Comparison of ENCODE assay signal across 9 cellular contexts in the genomic region with DNA sequence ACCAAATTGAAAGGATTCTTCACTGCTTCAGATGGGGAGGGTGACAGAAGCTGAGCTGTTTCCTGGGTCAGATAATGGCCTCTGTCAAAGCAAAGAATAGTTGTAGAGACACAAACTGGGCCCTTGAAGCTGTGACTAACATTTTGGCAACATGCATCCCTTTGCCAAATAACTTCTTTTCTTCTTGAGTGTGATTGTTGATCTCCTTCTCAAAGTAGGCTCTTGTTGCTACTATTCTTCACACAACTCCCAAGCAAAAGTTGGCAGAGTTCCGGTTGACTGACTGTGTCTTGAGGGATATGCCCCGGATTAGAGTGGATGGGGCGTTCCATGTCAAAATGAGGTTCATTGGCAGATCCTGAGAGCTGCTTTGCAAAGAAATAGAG. TPM values are rescaled to one million over a fixed set of nuclear protein-coding genes. Genes with fewer than 3 reads are reported as not detected.
DNase-seq lines count a peak whose midpoint lies in the region; ATAC-seq and TF ChIP-seq lines count a peak whose summit lies in the region.
"Had no signal": no experiment of that assay in that cellular context is flagged by ENCODE, and none has a peak within 500 bp of the region (broad histone marks: within the 10 kb centered on the region; RNA-seq: fewer than 3 reads in every experiment).

No MANE protein-coding gene starts in this region.

- H2AFZ ChIP-seq in trophoblast cell (ENCODE audit: insufficient read depth, low read length, poor library complexity): no peak overlapping the region

- WGBS in trophoblast cell (ENCODE audit: extremely low coverage, insufficient coverage, insufficient read length): no CpG with 5 or more reads among the region's 3 CpGs

- H3K36me3 ChIP-seq in trophoblast cell (ENCODE audit: control insufficient read depth in 1 of 2, insufficient read depth in 2 of 2, low read length in 2 of 2): peaks cover 6 to 7% of the 10 kb centered on the region in 2 experiments

- CTCF ChIA-PET in CD4-positive, alpha-beta T cell (lab: Charles Lee): interaction anchor here (1.3 kb wide), 1 partner anchor 33 kb away, joined by 3 read pairs; no protein-coding TSS in a partner anchor
- CTCF ChIA-PET in activated CD4-positive, alpha-beta memory T cell treated with anti-CD3 and anti-CD28 coated beads, Interleukin-2, amount 10 ng/mL, durations not matched to agents 7 days and 5 days (lab: Charles Lee): interaction anchor here (0.7 kb wide), 2 partner anchors 18 to 56 kb away, joined by 3 to 4 read pairs; no protein-coding TSS in a partner anchor

- peaks cover 14% of the 10 kb centered on the region for H3K79me2 ChIP-seq in trophoblast cell (ENCODE audit: control insufficient read depth, insufficient read depth, low read length, poor library complexity)

- H4K12ac ChIP-seq in trophoblast cell (ENCODE audit: low read depth, low read length): no peak overlapping the region

- H2BK12ac ChIP-seq in trophoblast cell (ENCODE audit: low read length): no peak overlapping the region

- H2BK5ac ChIP-seq in trophoblast cell (ENCODE audit: low read depth, low read length, poor library complexity): no peak overlapping the region

- no peaks in the 10 kb centered on the region for H3K27me3 ChIP-seq in CD4-positive, alpha-beta T cell (ENCODE audit: control insufficient read depth, insufficient read depth, low read length)
- H3K27me3 ChIP-seq in trophoblast cell (ENCODE audit: insufficient read depth, low read length): no peaks in the 10 kb centered on the region

- peaks cover 2 to 4% of the 10 kb centered on the region in 2 experiments for H3K4me1 ChIP-seq in trophoblast cell (ENCODE audit: control insufficient read depth in 1 of 2, insufficient read depth in 2 of 2, low read length in 2 of 2)

- H3K27ac Mint-ChIP-seq in CD4-positive, alpha-beta T cell: peak overlapping the region; percentile 27
- peak overlapping the region; percentile 10 for H3K27ac Mint-ChIP-seq in activated naive CD8-positive, alpha-beta T cell treated with anti-CD3 and anti-CD28 coated beads, Interleukin-2, amount 50 U/mL, for 24 hours
- H3K27ac Mint-ChIP-seq in activated CD4-positive, alpha-beta memory T cell treated with anti-CD3 and anti-CD28 coated beads, Interleukin-2, amount 10 ng/mL, durations not matched to agents 7 days and 5 days: no peak overlapping the region

- H3K9me3 Mint-ChIP-seq in CD4-positive, alpha-beta T cell: no peaks in the 10 kb centered on the region
- H3K9me3 Mint-ChIP-seq in activated naive CD8-positive, alpha-beta T cell treated with anti-CD3 and anti-CD28 coated beads, Interleukin-2, amount 50 U/mL, for 24 hours: no peaks in the 10 kb centered on the region
- no peaks in the 10 kb centered on the region for H3K9me3 Mint-ChIP-seq in activated CD4-positive, alpha-beta memory T cell treated with anti-CD3 and anti-CD28 coated beads, Interleukin-2, amount 10 ng/mL, durations not matched to agents 7 days and 5 days

- peak overlapping the region; percentile 35 for H3K4me3 Mint-ChIP-seq in CD4-positive, alpha-beta T cell
- H3K4me3 Mint-ChIP-seq in activated naive CD8-positive, alpha-beta T cell treated with anti-CD3 and anti-CD28 coated beads, Interleukin-2, amount 50 U/mL, for 24 hours: no peak overlapping the region
- no peak overlapping the region for H3K4me3 Mint-ChIP-seq in activated CD4-positive, alpha-beta memory T cell treated with anti-CD3 and anti-CD28 coated beads, Interleukin-2, amount 10 ng/mL, durations not matched to agents 7 days and 5 days

- H3K4ac ChIP-seq in trophoblast cell (ENCODE audit: low read depth, low read length): peak overlapping the region; percentile 83

- no peaks in the 10 kb centered on the region for H3K9me3 ChIP-seq in CD4-positive, alpha-beta T cell (ENCODE audit: control insufficient read depth, low read length)
- H3K9me3 ChIP-seq in trophoblast cell (ENCODE audit: insufficient read depth, low read depth, low read length): no peaks in the 10 kb centered on the region

- peaks cover 25% of the 10 kb centered on the region for H3K36me3 Mint-ChIP-seq in CD4-positive, alpha-beta T cell (ENCODE audit: low read depth)
- H3K36me3 Mint-ChIP-seq in activated naive CD8-positive, alpha-beta T cell treated with anti-CD3 and anti-CD28 coated beads, Interleukin-2, amount 50 U/mL, for 24 hours (ENCODE audit: low read depth): peaks cover 13% of the 10 kb centered on the region
- peaks cover 28% of the 10 kb centered on the region for H3K36me3 Mint-ChIP-seq in activated CD4-positive, alpha-beta memory T cell treated with anti-CD3 and anti-CD28 coated beads, Interleukin-2, amount 10 ng/mL, durations not matched to agents 7 days and 5 days (ENCODE audit: low read depth)

- no peak for TF ChIP-seq CTCF in CD4-positive, alpha-beta T cell (IDR thresholded peaks at IDR 0.05)
- no peak for TF ChIP-seq CTCF in fibroblast of villous mesenchyme (IDR thresholded peaks at IDR 0.05; ENCODE audit: insufficient read depth, low read depth, low read length)

- peaks cover 41% of the 10 kb centered on the region for H3K4me1 Mint-ChIP-seq in CD4-positive, alpha-beta T cell (ENCODE audit: low read depth)
- peaks cover 29% of the 10 kb centered on the region for H3K4me1 Mint-ChIP-seq in activated naive CD8-positive, alpha-beta T cell treated with anti-CD3 and anti-CD28 coated beads, Interleukin-2, amount 50 U/mL, for 24 hours
- peaks cover 29% of the 10 kb centered on the region for H3K4me1 Mint-ChIP-seq in activated CD4-positive, alpha-beta memory T cell treated with anti-CD3 and anti-CD28 coated beads, Interleukin-2, amount 10 ng/mL, durations not matched to agents 7 days and 5 days

- H3K4me2 ChIP-seq in trophoblast cell (ENCODE audit: low read length): no peak overlapping the region

- no peak for DNase-seq in CD4-positive, alpha-beta T cell
- no peak for DNase-seq in activated naive CD8-positive, alpha-beta T cell treated with anti-CD3 and anti-CD28 coated beads, Interleukin-2, amount 50 U/mL, for 24 hours
- DNase-seq in fibroblast of villous mesenchyme (ENCODE audit: low read depth): peak; percentile 21
- DNase-seq in trophoblast cell: no peak
- DNase-seq in H4 (ENCODE audit: low spot score): no peak
- no peak for DNase-seq in NCI-H187 treated with DMSO at 0.1 percent for 48 hours (lab: John Stamatoyannopoulos, UW)
- no peak for DNase-seq in activated CD4-positive, alpha-beta memory T cell treated with anti-CD3 and anti-CD28 coated beads, Interleukin-2, amount 10 ng/mL, durations not matched to agents 7 days and 5 days
- DNase-seq: NCI-H1092 treated with DMSO at 0.1 percent for 48 hours had no signal

- H3K79me1 ChIP-seq in trophoblast cell (ENCODE audit: low read length): peaks cover 1% of the 10 kb centered on the region

- H3K27me3 Mint-ChIP-seq in CD4-positive, alpha-beta T cell: no peaks in the 10 kb centered on the region
- no peaks in the 10 kb centered on the region for H3K27me3 Mint-ChIP-seq in activated naive CD8-positive, alpha-beta T cell treated with anti-CD3 and anti-CD28 coated beads, Interleukin-2, amount 50 U/mL, for 24 hours
- H3K27me3 Mint-ChIP-seq in activated CD4-positive, alpha-beta memory T cell treated with anti-CD3 and anti-CD28 coated beads, Interleukin-2, amount 10 ng/mL, durations not matched to agents 7 days and 5 days: no peaks in the 10 kb centered on the region

- no peak overlapping the region for H3K4me3 ChIP-seq in fibroblast of villous mesenchyme (ENCODE audit: low read depth, low read length)
- H3K4me3 ChIP-seq in trophoblast cell (ENCODE audit: low read depth, low read length): no peak overlapping the region

- no peak overlapping the region for H2AK5ac ChIP-seq in trophoblast cell (ENCODE audit: low read length)

- ATAC-seq in CD4-positive, alpha-beta T cell (ENCODE audit: poor library complexity): no peak
- ATAC-seq in activated naive CD8-positive, alpha-beta T cell treated with anti-CD3 and anti-CD28 coated beads, Interleukin-2, amount 50 U/mL, for 24 hours: no peak
- no peak for ATAC-seq in HG03354 (IDR thresholded peaks at IDR 0.05; ENCODE audit: poor library complexity, severe bottlenecking, unreplicated experiment)

- intact Hi-C loops in CD4-positive, alpha-beta T cell (cut with DNase I, micrococcal nuclease): no loop called here

- no peak overlapping the region for H3K9ac ChIP-seq in trophoblast cell (ENCODE audit: low read length)

- no peak overlapping the region for H4K91ac ChIP-seq in trophoblast cell (ENCODE audit: low read depth, low read length)

- no peak overlapping the region for H3K27ac ChIP-seq in CD4-positive, alpha-beta T cell (ENCODE audit: low read depth, low read length)
- H3K27ac ChIP-seq in trophoblast cell (ENCODE audit: low read depth, low read length): no peak overlapping the region

- POLR2A ChIA-PET in CD4-positive, alpha-beta T cell (lab: Charles Lee): no interaction called here
- POLR2A ChIA-PET in activated CD4-positive, alpha-beta memory T cell treated with anti-CD3 and anti-CD28 coated beads, Interleukin-2, amount 10 ng/mL, durations not matched to agents 7 days and 5 days (lab: Charles Lee): no interaction called here

- H3K14ac ChIP-seq in trophoblast cell (ENCODE audit: low read length): no peak overlapping the region

- H2BK120ac ChIP-seq in trophoblast cell (ENCODE audit: insufficient read depth, low read length, poor library complexity): no peak overlapping the region

- H3K23ac ChIP-seq in trophoblast cell (ENCODE audit: low read length): no peak overlapping the region

- no peak overlapping the region for H3K18ac ChIP-seq in trophoblast cell (ENCODE audit: low read length)

- H4K8ac ChIP-seq in trophoblast cell (ENCODE audit: low read depth, low read length): no peak overlapping the region

RNA-seq across cellular contexts. Expression of a gene that starts 5.6 kb away (rescaled TPM):
- total RNA-seq in CD4-positive, alpha-beta T cell: 10 to 100 TPM; 17.3 to 21.3 TPM
- total RNA-seq in fibroblast of villous mesenchyme: 6.1 and 11.2 TPM in 2 replicates
- 31.9 and 33.3 TPM in 2 replicates for polyA plus RNA-seq in trophoblast cell (2013)
- total RNA-seq in H4 (2014; rRNA removed; shearing (Covaris generic)): 3.2 and 6.2 TPM in 2 replicates
- 10 to 100 TPM; 26.0 TPM for total RNA-seq in activated CD4-positive, alpha-beta memory T cell treated with anti-CD3 and anti-CD28 coated beads, Interleukin-2, amount 10 ng/mL, durations not matched to agents 7 days and 5 days

RNA-seq across cellular contexts. Expression of a gene that starts 47.4 kb away (rescaled TPM):
- 1 to 10 TPM; 7.7 to 9.4 TPM for total RNA-seq in CD4-positive, alpha-beta T cell
- 2.2 and 2.6 TPM in 2 replicates for total RNA-seq in fibroblast of villous mesenchyme
- polyA plus RNA-seq in trophoblast cell (2013): 2.8 and 3.0 TPM in 2 replicates
- total RNA-seq in H4 (2014; rRNA removed; shearing (Covaris generic)): 0.23 and 0.74 TPM in 2 replicates
- 1 to 10 TPM; 4.7 to 6.0 TPM for total RNA-seq in activated CD4-positive, alpha-beta memory T cell treated with anti-CD3 and anti-CD28 coated beads, Interleukin-2, amount 10 ng/mL, durations not matched to agents 7 days and 5 days
